Comparison of ENCODE assay signal across 15 cellular contexts in genomic region chr1:243501002-243501401, GRCh38.
DNase-seq lines count a peak whose midpoint lies in the region; ATAC-seq and TF ChIP-seq lines count a peak whose summit lies in the region.
"Had no signal": no experiment of that assay in that cellular context is flagged by ENCODE, and none has a peak within 500 bp of the region (broad histone marks: within the 10 kb centered on the region; RNA-seq: fewer than 3 reads in every experiment).

No MANE protein-coding gene starts in this region.

- no peaks in the 10 kb centered on the region for H3K9me3 ChIP-seq in PC-3 (ENCODE audit: low read length)
- H3K9me3 ChIP-seq: psoas muscle had no signal

- CTCF ChIA-PET in PC-3 (lab: Charles Lee), result no interaction called here

- H3K27me3 ChIP-seq in PC-3 (ENCODE audit: low read length), result no peaks in the 10 kb centered on the region

- peaks cover 13% of the 10 kb centered on the region; the same call in 1 of the 2 replicates for H3K79me2 ChIP-seq in PC-3 (ENCODE audit: low read length)

- peak; percentile 88 for DNase-seq in COLO829 (ENCODE audit: low spot score)
- DNase-seq in PC-3, result peak; percentile 38
- peak; percentile 63 for DNase-seq in epithelial cell of prostate (ENCODE audit: low read depth, low spot score)
- DNase-seq in occipital lobe (lab: John Stamatoyannopoulos, UW), result peak; percentile 38
- no peak for DNase-seq in NCI-H524 (lab: John Stamatoyannopoulos, UW)
- DNase-seq: activated CD8-positive, alpha-beta memory T cell treated with anti-CD3 and anti-CD28 coated beads for 24 hours; CD4-positive, CD25-positive, alpha-beta regulatory T cell; GDM1; NCI-H2107; psoas muscle; stimulated activated CD4-positive, alpha-beta T cell treated with anti-CD3 and anti-CD28 coated beads, Interleukin-4, amount 100 ng/mL, for 4 hours had no signal

- no peak overlapping the region for H3K9ac ChIP-seq in PC-3 (ENCODE audit: low read length)

- intact Hi-C loops in PC-3 (cut with micrococcal nuclease), result no loop called here

- H3K27ac ChIP-seq in PC-3 (ENCODE audit: low read length) (no peak overlapping the region), epithelial cell of prostate (peak overlapping the region; percentile 57)
- H3K27ac ChIP-seq: psoas muscle had no signal

- no peak overlapping the region for H3K4me2 ChIP-seq in PC-3 (ENCODE audit: low read length)

- no peak overlapping the region for H3K4me3 ChIP-seq in PC-3 (ENCODE audit: low read length)
- H3K4me3 ChIP-seq: psoas muscle had no signal

- no TSS peak for BruUV-seq in PC-3 (replicated peaks; lab: Mats Ljungman, UMichigan)

- peaks cover 7% of the 10 kb centered on the region; the same call in 1 of the 2 replicates for H3K36me3 ChIP-seq in PC-3 (ENCODE audit: low read depth, low read length)

- H2AFZ ChIP-seq in PC-3 (ENCODE audit: low read length), result no peak overlapping the region

- ATAC-seq in PC-3 (peak; percentile 36), GM18519 (IDR thresholded peaks at IDR 0.05; ENCODE audit: low FRiP score, unreplicated experiment) (no peak), GM19397 (IDR thresholded peaks at IDR 0.05; ENCODE audit: unreplicated experiment) (no peak), GM21619 (IDR thresholded peaks at IDR 0.05; ENCODE audit: unreplicated experiment) (no peak)
- ATAC-seq: psoas muscle; stimulated activated memory B cell treated with anti-CD40 and anti-IgM and Interleukin-4, amounts not matched to agents 10 μg/mL and 1 μg/mL and 100 μg/mL, for 72 hours had no signal

- H3K9me2 ChIP-seq in PC-3 (replicated peaks; ENCODE audit: low read length), result no peaks in the 10 kb centered on the region

- no peaks in the 10 kb centered on the region for H4K20me1 ChIP-seq in PC-3 (ENCODE audit: low read length)

- no peaks in the 10 kb centered on the region for H3K4me1 ChIP-seq in PC-3 (ENCODE audit: insufficient read depth, low read length)

- no peak for TF ChIP-seq CTCF in PC-3 (conservative IDR thresholded peaks at IDR 0.05; ENCODE audit: low read depth, low read length)

- no peaks in the 10 kb centered on the region for H3F3A ChIP-seq in PC-3 (ENCODE audit: low read length, unreplicated experiment)

- POLR2A ChIA-PET in PC-3 (lab: Charles Lee; ENCODE audit: unreplicated experiment), result no interaction called here

Comparison
In these comparisons a context has a peak if more than half of its experiments do, and no peak if none do; other contexts are left out.
1. DNase-seq: peak in COLO829 (single experiment), PC-3 (single experiment), epithelial cell of prostate (single experiment) and occipital lobe (single experiment); none in NCI-H524 (0 of 2).